Comparison of ENCODE assay signal across 23 cellular contexts in the genomic region with DNA sequence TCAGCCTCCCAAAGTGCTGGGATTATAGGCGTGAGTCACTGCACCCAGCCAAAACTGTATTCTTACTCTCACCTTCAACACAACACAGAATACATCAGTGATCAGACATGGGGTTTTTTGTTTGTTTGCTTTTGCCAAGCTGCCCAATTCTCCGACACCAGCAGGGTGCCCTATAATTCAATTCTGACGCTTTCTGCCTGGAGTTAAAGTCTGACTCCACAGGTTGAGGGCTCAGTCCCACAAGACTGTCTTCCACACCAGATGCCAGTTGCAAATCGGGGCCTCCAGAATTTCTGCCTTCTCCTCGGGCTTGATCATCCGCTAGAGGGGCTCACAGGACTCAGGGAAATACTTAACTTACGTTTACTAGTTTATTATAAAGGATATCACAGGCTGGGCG. TPM values are rescaled to one million over a fixed set of nuclear protein-coding genes. Genes with fewer than 3 reads are reported as not detected.
A peak's percentile ranks its signal among the peaks of the same experiment; 100 is the strongest.
DNase-seq lines count a peak whose midpoint lies in the region; ATAC-seq and TF ChIP-seq lines count a peak whose summit lies in the region.
"Had no signal": no experiment of that assay in that cellular context is flagged by ENCODE, and none has a peak within 500 bp of the region (broad histone marks: within the 10 kb centered on the region; RNA-seq: fewer than 3 reads in every experiment).

No MANE protein-coding gene starts in this region.

- H3K4me3 Mint-ChIP-seq in neural progenitor cell = no peak overlapping the region
- H3K4me3 Mint-ChIP-seq in activated CD8-positive, alpha-beta T cell treated with anti-CD3 and anti-CD28 coated beads, Interleukin-2, amount 10 ng/mL, durations not matched to agents 7 days and 5 days = no peak overlapping the region
- H3K4me3 Mint-ChIP-seq: CD14-positive monocyte; CD8-positive, alpha-beta memory T cell had no signal

- TF ChIP-seq CTCF in neural progenitor cell (IDR thresholded peaks at IDR 0.05) = no peak
- TF ChIP-seq CTCF in heart left ventricle (IDR thresholded peaks at IDR 0.05) = no peak

- H2AFZ ChIP-seq in neural progenitor cell (replicated peaks) = no peak overlapping the region
- H2AFZ ChIP-seq: GM23248 had no signal

- H3K27me3 Mint-ChIP-seq in neural progenitor cell (ENCODE audit: insufficient read depth, low read depth) = no peaks in the 10 kb centered on the region
- H3K27me3 Mint-ChIP-seq in activated CD8-positive, alpha-beta T cell treated with anti-CD3 and anti-CD28 coated beads, Interleukin-2, amount 10 ng/mL, durations not matched to agents 7 days and 5 days (ENCODE audit: low read depth) = no peaks in the 10 kb centered on the region

- H3K27ac Mint-ChIP-seq in neural progenitor cell = peak overlapping the region; percentile 50
- H3K27ac Mint-ChIP-seq in activated CD8-positive, alpha-beta T cell treated with anti-CD3 and anti-CD28 coated beads, Interleukin-2, amount 10 ng/mL, durations not matched to agents 7 days and 5 days = no peak overlapping the region

- H3K27me3 ChIP-seq in neural progenitor cell = no peaks in the 10 kb centered on the region
- H3K27me3 ChIP-seq in heart left ventricle = no peaks in the 10 kb centered on the region

- H3K9me3 ChIP-seq in neural progenitor cell (ENCODE audit: low read depth) (no peaks in the 10 kb centered on the region), heart left ventricle (no peaks in the 10 kb centered on the region)
- H3K9me3 ChIP-seq: BE2C, SK-N-SH had no signal

- peaks cover 15% of the 10 kb centered on the region for H3K36me3 Mint-ChIP-seq in neural progenitor cell
- no peaks in the 10 kb centered on the region for H3K36me3 Mint-ChIP-seq in activated CD8-positive, alpha-beta T cell treated with anti-CD3 and anti-CD28 coated beads, Interleukin-2, amount 10 ng/mL, durations not matched to agents 7 days and 5 days (ENCODE audit: low read depth)
- H3K36me3 Mint-ChIP-seq: CD14-positive monocyte; CD8-positive, alpha-beta memory T cell had no signal

- no peaks in the 10 kb centered on the region for H3K79me2 ChIP-seq in neural progenitor cell (ENCODE audit: low read depth)

- no peaks in the 10 kb centered on the region for H3K9me3 Mint-ChIP-seq in neural progenitor cell
- H3K9me3 Mint-ChIP-seq in activated CD8-positive, alpha-beta T cell treated with anti-CD3 and anti-CD28 coated beads, Interleukin-2, amount 10 ng/mL, durations not matched to agents 7 days and 5 days (ENCODE audit: insufficient read depth) = no peaks in the 10 kb centered on the region
- H3K9me3 Mint-ChIP-seq: CD14-positive monocyte; CD8-positive, alpha-beta memory T cell had no signal

- WGBS in heart left ventricle, 4 donors = 80 to 89% (median 88%) methylated on average over 8 of the region's 8 CpGs

- no peaks in the 10 kb centered on the region for H3K4me1 ChIP-seq in neural progenitor cell
- H3K4me1 ChIP-seq in heart left ventricle = no peaks in the 10 kb centered on the region
- H3K4me1 ChIP-seq: BE2C had no signal

- TF ChIP-seq POLR2A in heart left ventricle (IDR thresholded peaks at IDR 0.05) = no peak

- DNase-seq in NCI-H1417 (lab: John Stamatoyannopoulos, UW) (peak in 2 of 3 experiments; percentile 15 to 67), NCI-H1417 treated with DMSO at 0.1 percent for 48 hours (lab: John Stamatoyannopoulos, UW) (no peak), DMS 273 (lab: John Stamatoyannopoulos, UW; ENCODE audit: unreplicated experiment) (peak; percentile 59), HEK293T (ENCODE audit: extremely low spot score) (no peak), neural progenitor cell (ENCODE audit: low spot score) (no peak), heart left ventricle (no peak)
- no peak for DNase-seq in activated CD8-positive, alpha-beta T cell treated with anti-CD3 and anti-CD28 coated beads, Interleukin-2, amount 10 ng/mL, durations not matched to agents 7 days and 5 days
- DNase-seq: ACHN; BE2C; CD8-positive, alpha-beta memory T cell; GM23248; HCEC 1CT; NCI-H1048; NCI-H1436 treated with DMSO at 0.1 percent for 48 hours; NCI-H2029; NCI-H2227 treated with DMSO at 0.1 percent for 48 hours; NCI-H526 treated with DMSO at 0.1 percent for 48 hours; NK-92 treated with Interleukin-12 subunit alpha and Interleukin-12 subunit beta, amount 100 ng/mL, for 24 hours; PC-3; SK-N-SH had no signal

- POLR2A ChIA-PET in HEK293T (lab: Yijun Ruan, JAX) = no interaction called here
- POLR2A ChIA-PET in activated CD8-positive, alpha-beta T cell treated with anti-CD3 and anti-CD28 coated beads, Interleukin-2, amount 10 ng/mL, durations not matched to agents 7 days and 5 days (lab: Charles Lee) = no interaction called here

- no peak for ATAC-seq in activated CD8-positive, alpha-beta T cell treated with anti-CD3 and anti-CD28 coated beads, Interleukin-2, amount 10 ng/mL, durations not matched to agents 7 days and 5 days
- no peak for ATAC-seq in heart left ventricle
- ATAC-seq: PC-3 had no signal

- CTCF ChIA-PET in HEK293T (lab: Yijun Ruan, JAX) = no interaction called here
- CTCF ChIA-PET in activated CD8-positive, alpha-beta T cell treated with anti-CD3 and anti-CD28 coated beads, Interleukin-2, amount 10 ng/mL, durations not matched to agents 7 days and 5 days (lab: Charles Lee) = no interaction called here

- H3F3A ChIP-seq in neural progenitor cell (ENCODE audit: low read depth) = no peaks in the 10 kb centered on the region

- H3K4me3 ChIP-seq in neural progenitor cell = no peak overlapping the region
- H3K4me3 ChIP-seq in heart left ventricle = no peak overlapping the region
- H3K4me3 ChIP-seq: GM23248 had no signal

- H4K20me1 ChIP-seq in neural progenitor cell (ENCODE audit: low read depth) = no peaks in the 10 kb centered on the region

- peaks cover 3% of the 10 kb centered on the region for H3K4me1 Mint-ChIP-seq in neural progenitor cell
- no peaks in the 10 kb centered on the region for H3K4me1 Mint-ChIP-seq in activated CD8-positive, alpha-beta T cell treated with anti-CD3 and anti-CD28 coated beads, Interleukin-2, amount 10 ng/mL, durations not matched to agents 7 days and 5 days (ENCODE audit: low read depth)
- H3K4me1 Mint-ChIP-seq: CD14-positive monocyte; CD8-positive, alpha-beta memory T cell had no signal

- intact Hi-C loops in heart left ventricle (cut with DNase I) = no loop called here

- no peak overlapping the region for H3K4me2 ChIP-seq in neural progenitor cell
- H3K4me2 ChIP-seq: SK-N-SH had no signal

- no peak overlapping the region for H3K9ac ChIP-seq in neural progenitor cell
- H3K9ac ChIP-seq: GM23248, SK-N-SH had no signal

- H3K36me3 ChIP-seq in neural progenitor cell = no peaks in the 10 kb centered on the region
- no peaks in the 10 kb centered on the region for H3K36me3 ChIP-seq in heart left ventricle
- H3K36me3 ChIP-seq: BE2C had no signal

- H3K27ac ChIP-seq in neural progenitor cell (no peak overlapping the region), heart left ventricle (no peak overlapping the region)
- H3K27ac ChIP-seq: 22Rv1, GM23248 had no signal

TF ChIP-seq in HEK293T, 16 proteins besides CTCF, POLR2A, EP300 and RAD21:
- TF ChIP-seq ZNF384 (IDR thresholded peaks at IDR 0.05) (no peak), LEF1 (IDR thresholded peaks at IDR 0.05; ENCODE audit: borderline replicate concordance) (no peak)
- TF ChIP-seq, protein P1, sequence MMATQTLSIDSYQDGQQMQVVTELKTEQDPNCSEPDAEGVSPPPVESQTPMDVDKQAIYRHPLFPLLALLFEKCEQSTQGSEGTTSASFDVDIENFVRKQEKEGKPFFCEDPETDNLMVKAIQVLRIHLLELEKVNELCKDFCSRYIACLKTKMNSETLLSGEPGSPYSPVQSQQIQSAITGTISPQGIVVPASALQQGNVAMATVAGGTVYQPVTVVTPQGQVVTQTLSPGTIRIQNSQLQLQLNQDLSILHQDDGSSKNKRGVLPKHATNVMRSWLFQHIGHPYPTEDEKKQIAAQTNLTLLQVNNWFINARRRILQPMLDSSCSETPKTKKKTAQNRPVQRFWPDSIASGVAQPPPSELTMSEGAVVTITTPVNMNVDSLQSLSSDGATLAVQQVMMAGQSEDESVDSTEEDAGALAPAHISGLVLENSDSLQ (IDR thresholded peaks at IDR 0.05) = peak; percentile 74

RNA-seq across cellular contexts. Expression of a gene that starts 22.1 kb away (rescaled TPM):
- total RNA-seq in neural progenitor cell (ENCODE audit: low replicate concordance) (23.0 and 33.0 TPM in 2 replicates), heart left ventricle (under 1 TPM in 1 of 9 donors, not detected in 8; 0.32 TPM)
- under 1 TPM in 1 of 2 experiments, not detected in 1; 0.03 TPM for total RNA-seq in activated CD8-positive, alpha-beta T cell treated with anti-CD3 and anti-CD28 coated beads, Interleukin-2, amount 10 ng/mL, durations not matched to agents 7 days and 5 days
- not detected for polyA plus RNA-seq in heart left ventricle
- total RNA-seq: CD8-positive, alpha-beta memory T cell; GM23248; HT-29 had no signal
- polyA plus RNA-seq: CD14-positive monocyte; CD8-positive, alpha-beta memory T cell; GM23248; SK-N-SH had no signal

Comparison
In these comparisons a context has a peak if more than half of its experiments do, and no peak if none do; other contexts are left out.
1. DNase-seq: peak in NCI-H1417 (2 of 3) and DMS 273 (single experiment); none in NCI-H1417 treated with DMSO at 0.1 percent for 48 hours (single experiment), HEK293T (single experiment), neural progenitor cell (single experiment), activated CD8-positive, alpha-beta T cell treated with anti-CD3 and anti-CD28 coated beads, Interleukin-2, amount 10 ng/mL, durations not matched to agents 7 days and 5 days (single experiment) and heart left ventricle (0 of 5).
2. RNA of a gene that starts 22.1 kb away (total RNA-seq): 23.0 to 33.0 TPM in neural progenitor cell; 0.03 TPM in activated CD8-positive, alpha-beta T cell treated with anti-CD3 and anti-CD28 coated beads, Interleukin-2, amount 10 ng/mL, durations not matched to agents 7 days and 5 days and 0.32 TPM in heart left ventricle; every median in the first group is over 10 times any median in the second.